Comparison of ENCODE assay signal across 20 cellular contexts in the genomic region with DNA sequence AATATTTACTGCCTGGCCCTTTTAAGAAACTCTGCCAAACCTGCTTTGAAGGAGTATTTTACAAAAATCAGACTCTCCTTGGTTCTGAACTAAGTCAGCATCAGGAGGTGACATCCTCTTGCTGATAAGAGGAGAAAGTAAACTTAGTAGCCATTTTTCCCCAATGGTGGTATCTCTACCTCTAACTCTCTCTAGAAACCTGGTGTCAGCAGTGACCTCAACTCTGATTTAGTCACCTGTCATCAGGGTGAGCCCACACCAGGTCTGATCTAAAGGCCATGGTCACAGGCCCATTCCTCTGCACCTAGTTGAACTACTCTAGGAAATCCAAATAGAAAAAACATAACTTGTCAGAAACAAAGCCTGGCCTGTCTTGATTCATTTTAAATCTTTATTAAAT. TPM values are rescaled to one million over a fixed set of nuclear protein-coding genes. Genes with fewer than 3 reads are reported as not detected.
A peak's percentile ranks its signal among the peaks of the same experiment; 100 is the strongest.
DNase-seq lines count a peak whose midpoint lies in the region; ATAC-seq and TF ChIP-seq lines count a peak whose summit lies in the region.
"Had no signal": no experiment of that assay in that cellular context is flagged by ENCODE, and none has a peak within 500 bp of the region (broad histone marks: within the 10 kb centered on the region; RNA-seq: fewer than 3 reads in every experiment).

No MANE protein-coding gene starts in this region.

- H3K4me1 Mint-ChIP-seq in activated CD8-positive, alpha-beta memory T cell treated with anti-CD3 and anti-CD28 coated beads, Interleukin-2, amount 10 ng/mL, durations not matched to agents 7 days and 5 days, result peaks cover 57% of the 10 kb centered on the region
- peaks cover 72% of the 10 kb centered on the region for H3K4me1 Mint-ChIP-seq in CD8-positive, alpha-beta T cell (ENCODE audit: low read depth)
- peaks cover 48% of the 10 kb centered on the region for H3K4me1 Mint-ChIP-seq in T-helper 2 cell treated with Interferon-gamma antibody and Interleukin-4, amounts not matched to agents 5 μg/mL and 100 μg/mL, for 36 hours (ENCODE audit: low read depth)
- peaks cover 50 to 58% of the 10 kb centered on the region in 2 donors for H3K4me1 Mint-ChIP-seq in effector memory CD8-positive, alpha-beta T cell (ENCODE audit: low read depth in 2 of 2)

- H3K4me3 Mint-ChIP-seq in activated CD8-positive, alpha-beta memory T cell treated with anti-CD3 and anti-CD28 coated beads, Interleukin-2, amount 10 ng/mL, durations not matched to agents 7 days and 5 days, result no peak overlapping the region
- H3K4me3 Mint-ChIP-seq in CD8-positive, alpha-beta T cell, result peak overlapping the region; percentile 36
- H3K4me3 Mint-ChIP-seq in T-helper 2 cell treated with Interferon-gamma antibody and Interleukin-4, amounts not matched to agents 5 μg/mL and 100 μg/mL, for 36 hours, result no peak overlapping the region
- peak overlapping the region in 1 of 2 donors; percentile 56 for H3K4me3 Mint-ChIP-seq in effector memory CD8-positive, alpha-beta T cell

- CTCF ChIA-PET in activated CD8-positive, alpha-beta memory T cell treated with anti-CD3 and anti-CD28 coated beads, Interleukin-2, amount 10 ng/mL, durations not matched to agents 7 days and 5 days (lab: Charles Lee), result interaction anchor here (6.5 kb wide), 1 partner anchor 70 kb away, joined by 51 read pairs; a partner anchor contains a TSS
- CTCF ChIA-PET in CD8-positive, alpha-beta T cell (lab: Charles Lee), result interaction anchor here (0.9 to 7.2 kb wide), 3 partner anchors 12 to 249 kb away, joined by 5 to 42 read pairs (median 33); a partner anchor contains a TSS

- no peak for TF ChIP-seq CTCF in CD8-positive, alpha-beta T cell (IDR thresholded peaks at IDR 0.05)

- peaks cover 26% of the 10 kb centered on the region for H3K36me3 Mint-ChIP-seq in activated CD8-positive, alpha-beta memory T cell treated with anti-CD3 and anti-CD28 coated beads, Interleukin-2, amount 10 ng/mL, durations not matched to agents 7 days and 5 days
- peaks cover 20% of the 10 kb centered on the region for H3K36me3 Mint-ChIP-seq in CD8-positive, alpha-beta T cell
- H3K36me3 Mint-ChIP-seq in T-helper 2 cell treated with Interferon-gamma antibody and Interleukin-4, amounts not matched to agents 5 μg/mL and 100 μg/mL, for 36 hours (ENCODE audit: low read depth), result peaks cover 34% of the 10 kb centered on the region
- peaks cover 24% of the 10 kb centered on the region for H3K36me3 Mint-ChIP-seq in effector memory CD8-positive, alpha-beta T cell (ENCODE audit: insufficient read depth)

- H3K9me3 ChIP-seq in CD8-positive, alpha-beta T cell (ENCODE audit: low read length), result no peaks in the 10 kb centered on the region
- H3K9me3 ChIP-seq: neutrophil, SJCRH30 had no signal

- H3K27me3 Mint-ChIP-seq in activated CD8-positive, alpha-beta memory T cell treated with anti-CD3 and anti-CD28 coated beads, Interleukin-2, amount 10 ng/mL, durations not matched to agents 7 days and 5 days, result no peaks in the 10 kb centered on the region
- no peaks in the 10 kb centered on the region for H3K27me3 Mint-ChIP-seq in CD8-positive, alpha-beta T cell (ENCODE audit: low read depth)
- no peaks in the 10 kb centered on the region for H3K27me3 Mint-ChIP-seq in T-helper 2 cell treated with Interferon-gamma antibody and Interleukin-4, amounts not matched to agents 5 μg/mL and 100 μg/mL, for 36 hours (ENCODE audit: low read depth)
- no peaks in the 10 kb centered on the region for H3K27me3 Mint-ChIP-seq in effector memory CD8-positive, alpha-beta T cell

- no peak overlapping the region for H3K4me3 ChIP-seq in CD8-positive, alpha-beta T cell (ENCODE audit: low read depth, low read length)
- H3K4me3 ChIP-seq: GM23248, SJCRH30 had no signal

- H3K27ac ChIP-seq in CD8-positive, alpha-beta T cell (ENCODE audit: low read depth, low read length), result no peak overlapping the region
- H3K27ac ChIP-seq: epithelial cell of prostate, GM23248, neutrophil, SJCRH30, WERI-Rb-1 had no signal

- POLR2A ChIA-PET in CD8-positive, alpha-beta T cell (lab: Charles Lee), result interaction anchor here (1.0 to 5.9 kb wide), 3 partner anchors 9 to 64 kb away, joined by 3 to 69 read pairs (median 4); a partner anchor contains a TSS

- peak; percentile 51 for DNase-seq in activated CD8-positive, alpha-beta memory T cell treated with anti-CD3 and anti-CD28 coated beads, Interleukin-2, amount 10 ng/mL, durations not matched to agents 7 days and 5 days
- DNase-seq in activated CD8-positive, alpha-beta memory T cell treated with anti-CD3 and anti-CD28 coated beads, Interleukin-2, amount 50 U/mL, for 48 hours, result no peak
- DNase-seq in CD8-positive, alpha-beta T cell, result no peak
- DNase-seq in T-helper 2 cell treated with Interferon-gamma antibody and Interleukin-4, amounts not matched to agents 5 μg/mL and 100 μg/mL, for 36 hours (ENCODE audit: low spot score), result no peak
- no peak for DNase-seq in effector memory CD8-positive, alpha-beta T cell
- DNase-seq in stimulated activated CD4-positive, alpha-beta T cell treated with anti-CD3 and anti-CD28 coated beads, Interleukin-4, amount 100 ng/mL, for 24 hours, result no peak
- DNase-seq in anterior cingulate cortex (lab: John Stamatoyannopoulos, UW) (no peak), UCSD-AML1 (lab: John Stamatoyannopoulos, UW; ENCODE audit: unreplicated experiment) (no peak)
- DNase-seq: activated CD4-positive, alpha-beta T cell treated with anti-CD3 and anti-CD28 coated beads, Interleukin-2, amount 50 U/mL, for 1 hour; COR-L47; GF-D8; GM23248; kidney glomerular epithelial cell; NCI-H1048; NCI-H187 treated with DMSO at 0.1 percent for 48 hours; NCI-H526; SJCRH30; WERI-Rb-1 had no signal

- H3K27ac Mint-ChIP-seq in activated CD8-positive, alpha-beta memory T cell treated with anti-CD3 and anti-CD28 coated beads, Interleukin-2, amount 10 ng/mL, durations not matched to agents 7 days and 5 days, result peak overlapping the region; percentile 74
- H3K27ac Mint-ChIP-seq in CD8-positive, alpha-beta T cell, result peak overlapping the region; percentile 80
- peak overlapping the region; percentile 62 for H3K27ac Mint-ChIP-seq in T-helper 2 cell treated with Interferon-gamma antibody and Interleukin-4, amounts not matched to agents 5 μg/mL and 100 μg/mL, for 36 hours
- peak overlapping the region; percentile 65 to 80 for H3K27ac Mint-ChIP-seq in effector memory CD8-positive, alpha-beta T cell

- H3K9me3 Mint-ChIP-seq in activated CD8-positive, alpha-beta memory T cell treated with anti-CD3 and anti-CD28 coated beads, Interleukin-2, amount 10 ng/mL, durations not matched to agents 7 days and 5 days (ENCODE audit: low read depth), result no peaks in the 10 kb centered on the region
- H3K9me3 Mint-ChIP-seq in CD8-positive, alpha-beta T cell, result no peaks in the 10 kb centered on the region
- peaks cover 11% of the 10 kb centered on the region for H3K9me3 Mint-ChIP-seq in T-helper 2 cell treated with Interferon-gamma antibody and Interleukin-4, amounts not matched to agents 5 μg/mL and 100 μg/mL, for 36 hours
- no peaks in the 10 kb centered on the region for H3K9me3 Mint-ChIP-seq in effector memory CD8-positive, alpha-beta T cell

- intact Hi-C loops in CD8-positive, alpha-beta T cell (cut with DNase I, micrococcal nuclease), result loop anchor here (10.0 kb wide), 4 partner anchors 161 to 1889 kb away; a partner anchor contains a TSS

- no peaks in the 10 kb centered on the region for H3K36me3 ChIP-seq in CD8-positive, alpha-beta T cell (ENCODE audit: insufficient read depth, low read length)
- H3K36me3 ChIP-seq: neutrophil had no signal

- no peak for ATAC-seq in activated CD8-positive, alpha-beta memory T cell treated with anti-CD3 and anti-CD28 coated beads, Interleukin-2, amount 10 ng/mL, durations not matched to agents 7 days and 5 days
- no peak for ATAC-seq in CD8-positive, alpha-beta T cell
- ATAC-seq in effector memory CD8-positive, alpha-beta T cell (replicated peaks), result no peak

- peaks cover 45% of the 10 kb centered on the region for H3K4me1 ChIP-seq in CD8-positive, alpha-beta T cell (ENCODE audit: insufficient read depth, low read length)

- H3K27me3 ChIP-seq in CD8-positive, alpha-beta T cell (ENCODE audit: insufficient read depth, low read length), result no peaks in the 10 kb centered on the region
- H3K27me3 ChIP-seq: neutrophil, SJCRH30 had no signal

RNA-seq across cellular contexts. Expression of a gene that starts 4.2 kb away (rescaled TPM):
- total RNA-seq in activated CD8-positive, alpha-beta memory T cell treated with anti-CD3 and anti-CD28 coated beads, Interleukin-2, amount 10 ng/mL, durations not matched to agents 7 days and 5 days, result 10 to 100 TPM; 31.3 to 36.1 TPM
- total RNA-seq in CD8-positive, alpha-beta T cell, result 10 to 100 TPM; 23.5 to 26.8 TPM
